1 cellular context compared by ENCODE assay signal in the genomic region with DNA sequence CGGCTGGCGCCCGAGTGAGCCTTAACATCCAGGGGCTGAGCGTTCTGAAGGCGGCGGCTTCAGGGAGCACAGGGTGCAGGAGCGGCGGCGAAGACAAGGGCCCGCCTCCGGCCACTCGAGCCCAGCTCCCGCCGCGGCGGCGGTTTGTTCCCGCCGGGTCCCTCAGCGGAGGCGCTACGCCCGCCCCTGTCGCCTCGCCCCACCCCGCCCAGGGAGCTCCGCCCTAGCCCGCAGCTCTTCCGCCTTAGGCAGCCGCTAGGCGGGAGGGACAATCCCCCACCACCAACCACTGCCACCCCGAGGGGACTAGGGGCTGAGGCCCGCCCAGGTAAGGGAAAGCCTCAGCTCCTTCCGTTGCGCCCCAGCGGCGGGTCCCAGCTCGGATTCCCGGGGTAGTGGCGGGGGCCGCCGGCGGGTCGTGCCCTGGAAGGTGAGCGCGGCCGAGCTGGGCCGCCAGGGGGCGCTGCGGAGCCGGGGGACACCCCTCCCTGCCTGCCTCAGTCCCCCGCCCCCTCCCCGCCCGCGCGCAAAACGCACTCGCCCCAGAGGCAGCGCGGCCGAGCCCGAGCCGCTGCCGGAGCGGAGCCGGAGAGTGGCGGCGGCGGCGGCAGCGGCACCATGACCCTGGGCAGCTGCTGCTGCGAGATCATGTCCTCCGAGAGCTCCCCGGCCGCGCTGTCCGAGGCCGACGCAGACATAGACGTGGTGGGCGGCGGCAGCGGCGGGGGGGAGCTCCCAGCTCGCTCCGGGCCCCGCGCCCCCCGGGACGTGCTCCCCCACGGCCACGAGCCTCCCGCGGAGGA.
TF ChIP-seq lines count a peak whose summit lies in the region.

A gene (plus strand): TSS at position 527 of the 803 bp plus-strand sequence. CDS start 92 bp downstream, at position 619.

TF ChIP-seq in HEK293, 187 proteins besides CTCF, POLR2A, EP300 and RAD21 (continued from another document and continues in another):
- TF ChIP-seq REPIN1 (tag by site-specific recombination; IDR thresholded peaks at IDR 0.05; ENCODE audit: low read depth) (no peak), KLF16 (tag by site-specific recombination; IDR thresholded peaks at IDR 0.05) (peak; percentile 49; the same call in 1 of the 2 replicates), OSR2 (tag by site-specific recombination; IDR thresholded peaks at IDR 0.05) (peak; percentile 22; the same call in 1 of the 2 replicates), ZNF133 (tag by site-specific recombination; IDR thresholded peaks at IDR 0.05) (no peak), ZNF266 (tag by site-specific recombination; IDR thresholded peaks at IDR 0.05; ENCODE audit: low read depth) (no peak), ZNF658 (tag by site-specific recombination; IDR thresholded peaks at IDR 0.05) (no peak), ZNF76 (tag by site-specific recombination; IDR thresholded peaks at IDR 0.05; ENCODE audit: borderline replicate concordance, low read depth) (peak; percentile 64), ZNF654 (tag by site-specific recombination; IDR thresholded peaks at IDR 0.05; ENCODE audit: low read depth) (no peak), TRIM28 (IDR thresholded peaks at IDR 0.05; ENCODE audit: borderline replicate concordance, low read length) (no peak), ZNF560 (tag by site-specific recombination; IDR thresholded peaks at IDR 0.05; ENCODE audit: borderline replicate concordance) (no peak), ZNF223 (tag by site-specific recombination; IDR thresholded peaks at IDR 0.05) (no peak), ZNF670 (tag by site-specific recombination; IDR thresholded peaks at IDR 0.05; ENCODE audit: low read depth) (no peak), HOXD13 (CRISPR knock-in tag; IDR thresholded peaks at IDR 0.05; ENCODE audit: borderline replicate concordance) (no peak), ZNF530 (tag by site-specific recombination; IDR thresholded peaks at IDR 0.05; ENCODE audit: low read depth) (no peak), ZNF341 (tag by site-specific recombination; IDR thresholded peaks at IDR 0.05; ENCODE audit: low read depth) (peak; percentile 88), ZNF701 (tag by site-specific recombination; IDR thresholded peaks at IDR 0.05) (no peak), ZNF302 (tag by site-specific recombination; IDR thresholded peaks at IDR 0.05; ENCODE audit: low read depth) (no peak), ZBTB8A (tag by site-specific recombination; IDR thresholded peaks at IDR 0.05) (peak; percentile 98), ZNF596 (tag by site-specific recombination; IDR thresholded peaks at IDR 0.05) (peak; percentile 27; the same call in 1 of the 2 replicates), ZNF391 (tag by site-specific recombination; IDR thresholded peaks at IDR 0.05; ENCODE audit: borderline replicate concordance, low read depth) (peak; percentile 64; the same call in 1 of the 2 replicates), ZNF23 (tag by site-specific recombination; IDR thresholded peaks at IDR 0.05; ENCODE audit: borderline replicate concordance) (no peak), KLF10 (tag by site-specific recombination; IDR thresholded peaks at IDR 0.05) (no peak; the same call in 1 of the 2 replicates), ZNF211 (tag by site-specific recombination; IDR thresholded peaks at IDR 0.05; ENCODE audit: low read depth) (no peak), ZNF585B (tag by site-specific recombination; IDR thresholded peaks at IDR 0.05) (no peak), YY2 (tag by site-specific recombination; IDR thresholded peaks at IDR 0.05) (no peak), ZNF175 (tag by site-specific recombination; IDR thresholded peaks at IDR 0.05) (no peak), PRDM1 (tag by site-specific recombination; IDR thresholded peaks at IDR 0.05) (no peak)
- TF ChIP-seq, protein P1, sequence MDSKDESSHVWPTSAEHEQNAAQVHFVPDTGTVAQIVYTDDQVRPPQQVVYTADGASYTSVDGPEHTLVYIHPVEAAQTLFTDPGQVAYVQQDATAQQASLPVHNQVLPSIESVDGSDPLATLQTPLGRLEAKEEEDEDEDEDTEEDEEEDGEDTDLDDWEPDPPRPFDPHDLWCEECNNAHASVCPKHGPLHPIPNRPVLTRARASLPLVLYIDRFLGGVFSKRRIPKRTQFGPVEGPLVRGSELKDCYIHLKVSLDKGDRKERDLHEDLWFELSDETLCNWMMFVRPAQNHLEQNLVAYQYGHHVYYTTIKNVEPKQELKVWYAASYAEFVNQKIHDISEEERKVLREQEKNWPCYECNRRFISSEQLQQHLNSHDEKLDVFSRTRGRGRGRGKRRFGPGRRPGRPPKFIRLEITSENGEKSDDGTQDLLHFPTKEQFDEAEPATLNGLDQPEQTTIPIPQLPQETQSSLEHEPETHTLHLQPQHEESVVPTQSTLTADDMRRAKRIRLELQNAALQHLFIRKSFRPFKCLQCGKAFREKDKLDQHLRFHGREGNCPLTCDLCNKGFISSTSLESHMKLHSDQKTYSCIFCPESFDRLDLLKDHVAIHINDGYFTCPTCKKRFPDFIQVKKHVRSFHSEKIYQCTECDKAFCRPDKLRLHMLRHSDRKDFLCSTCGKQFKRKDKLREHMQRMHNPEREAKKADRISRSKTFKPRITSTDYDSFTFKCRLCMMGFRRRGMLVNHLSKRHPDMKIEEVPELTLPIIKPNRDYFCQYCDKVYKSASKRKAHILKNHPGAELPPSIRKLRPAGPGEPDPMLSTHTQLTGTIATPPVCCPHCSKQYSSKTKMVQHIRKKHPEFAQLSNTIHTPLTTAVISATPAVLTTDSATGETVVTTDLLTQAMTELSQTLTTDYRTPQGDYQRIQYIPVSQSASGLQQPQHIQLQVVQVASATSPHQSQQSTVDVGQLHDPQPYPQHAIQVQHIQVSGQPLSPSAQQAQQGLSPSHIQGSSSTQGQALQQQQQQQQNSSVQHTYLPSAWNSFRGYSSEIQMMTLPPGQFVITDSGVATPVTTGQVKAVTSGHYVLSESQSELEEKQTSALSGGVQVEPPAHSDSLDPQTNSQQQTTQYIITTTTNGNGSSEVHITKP (tag by site-specific recombination; IDR thresholded peaks at IDR 0.05): peak; percentile 62
- TF ChIP-seq, protein P2, sequence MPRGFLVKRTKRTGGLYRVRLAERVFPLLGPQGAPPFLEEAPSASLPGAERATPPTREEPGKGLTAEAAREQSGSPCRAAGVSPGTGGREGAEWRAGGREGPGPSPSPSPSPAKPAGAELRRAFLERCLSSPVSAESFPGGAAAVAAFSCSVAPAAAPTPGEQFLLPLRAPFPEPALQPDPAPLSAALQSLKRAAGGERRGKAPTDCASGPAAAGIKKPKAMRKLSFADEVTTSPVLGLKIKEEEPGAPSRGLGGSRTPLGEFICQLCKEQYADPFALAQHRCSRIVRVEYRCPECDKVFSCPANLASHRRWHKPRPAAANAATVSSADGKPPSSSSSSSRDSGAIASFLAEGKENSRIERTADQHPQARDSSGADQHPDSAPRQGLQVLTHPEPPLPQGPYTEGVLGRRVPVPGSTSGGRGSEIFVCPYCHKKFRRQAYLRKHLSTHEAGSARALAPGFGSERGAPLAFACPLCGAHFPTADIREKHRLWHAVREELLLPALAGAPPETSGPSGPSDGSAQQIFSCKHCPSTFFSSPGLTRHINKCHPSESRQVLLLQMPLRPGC (tag by site-specific recombination; IDR thresholded peaks at IDR 0.05): no peak
- TF ChIP-seq, protein P3, sequence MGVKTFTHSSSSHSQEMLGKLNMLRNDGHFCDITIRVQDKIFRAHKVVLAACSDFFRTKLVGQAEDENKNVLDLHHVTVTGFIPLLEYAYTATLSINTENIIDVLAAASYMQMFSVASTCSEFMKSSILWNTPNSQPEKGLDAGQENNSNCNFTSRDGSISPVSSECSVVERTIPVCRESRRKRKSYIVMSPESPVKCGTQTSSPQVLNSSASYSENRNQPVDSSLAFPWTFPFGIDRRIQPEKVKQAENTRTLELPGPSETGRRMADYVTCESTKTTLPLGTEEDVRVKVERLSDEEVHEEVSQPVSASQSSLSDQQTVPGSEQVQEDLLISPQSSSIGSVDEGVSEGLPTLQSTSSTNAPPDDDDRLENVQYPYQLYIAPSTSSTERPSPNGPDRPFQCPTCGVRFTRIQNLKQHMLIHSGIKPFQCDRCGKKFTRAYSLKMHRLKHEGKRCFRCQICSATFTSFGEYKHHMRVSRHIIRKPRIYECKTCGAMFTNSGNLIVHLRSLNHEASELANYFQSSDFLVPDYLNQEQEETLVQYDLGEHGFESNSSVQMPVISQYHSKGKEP (tag by site-specific recombination; IDR thresholded peaks at IDR 0.05): no peak
- TF ChIP-seq, protein P4, sequence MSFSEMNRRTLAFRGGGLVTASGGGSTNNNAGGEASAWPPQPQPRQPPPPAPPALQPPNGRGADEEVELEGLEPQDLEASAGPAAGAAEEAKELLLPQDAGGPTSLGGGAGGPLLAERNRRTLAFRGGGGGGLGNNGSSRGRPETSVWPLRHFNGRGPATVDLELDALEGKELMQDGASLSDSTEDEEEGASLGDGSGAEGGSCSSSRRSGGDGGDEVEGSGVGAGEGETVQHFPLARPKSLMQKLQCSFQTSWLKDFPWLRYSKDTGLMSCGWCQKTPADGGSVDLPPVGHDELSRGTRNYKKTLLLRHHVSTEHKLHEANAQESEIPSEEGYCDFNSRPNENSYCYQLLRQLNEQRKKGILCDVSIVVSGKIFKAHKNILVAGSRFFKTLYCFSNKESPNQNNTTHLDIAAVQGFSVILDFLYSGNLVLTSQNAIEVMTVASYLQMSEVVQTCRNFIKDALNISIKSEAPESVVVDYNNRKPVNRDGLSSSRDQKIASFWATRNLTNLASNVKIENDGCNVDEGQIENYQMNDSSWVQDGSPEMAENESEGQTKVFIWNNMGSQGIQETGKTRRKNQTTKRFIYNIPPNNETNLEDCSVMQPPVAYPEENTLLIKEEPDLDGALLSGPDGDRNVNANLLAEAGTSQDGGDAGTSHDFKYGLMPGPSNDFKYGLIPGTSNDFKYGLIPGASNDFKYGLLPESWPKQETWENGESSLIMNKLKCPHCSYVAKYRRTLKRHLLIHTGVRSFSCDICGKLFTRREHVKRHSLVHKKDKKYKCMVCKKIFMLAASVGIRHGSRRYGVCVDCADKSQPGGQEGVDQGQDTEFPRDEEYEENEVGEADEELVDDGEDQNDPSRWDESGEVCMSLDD (tag by site-specific recombination; IDR thresholded peaks at IDR 0.05): peak; percentile 94
- TF ChIP-seq, protein P5, sequence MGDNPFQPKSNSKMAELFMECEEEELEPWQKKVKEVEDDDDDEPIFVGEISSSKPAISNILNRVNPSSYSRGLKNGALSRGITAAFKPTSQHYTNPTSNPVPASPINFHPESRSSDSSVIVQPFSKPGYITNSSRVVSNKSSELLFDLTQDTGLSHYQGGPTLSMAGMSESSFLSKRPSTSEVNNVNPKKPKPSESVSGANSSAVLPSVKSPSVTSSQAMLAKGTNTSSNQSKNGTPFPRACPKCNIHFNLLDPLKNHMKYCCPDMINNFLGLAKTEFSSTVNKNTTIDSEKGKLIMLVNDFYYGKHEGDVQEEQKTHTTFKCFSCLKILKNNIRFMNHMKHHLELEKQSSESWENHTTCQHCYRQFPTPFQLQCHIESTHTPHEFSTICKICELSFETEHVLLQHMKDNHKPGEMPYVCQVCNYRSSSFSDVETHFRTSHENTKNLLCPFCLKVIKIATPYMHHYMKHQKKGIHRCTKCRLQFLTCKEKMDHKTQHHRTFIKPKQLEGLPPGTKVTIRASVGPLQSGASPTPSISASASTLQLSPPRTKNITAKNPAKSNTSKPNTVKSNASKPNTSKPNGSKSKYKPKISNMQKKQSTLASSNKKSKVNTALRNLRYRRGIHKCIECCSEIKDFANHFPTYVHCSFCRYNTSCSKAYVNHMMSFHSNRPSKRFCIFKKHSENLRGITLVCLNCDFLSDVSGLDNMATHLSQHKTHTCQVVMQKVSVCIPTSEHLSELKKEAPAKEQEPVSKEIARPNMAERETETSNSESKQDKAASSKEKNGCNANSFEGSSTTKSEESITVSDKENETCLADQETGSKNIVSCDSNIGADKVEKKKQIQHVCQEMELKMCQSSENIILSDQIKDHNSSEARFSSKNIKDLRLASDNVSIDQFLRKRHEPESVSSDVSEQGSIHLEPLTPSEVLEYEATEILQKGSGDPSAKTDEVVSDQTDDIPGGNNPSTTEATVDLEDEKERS (tag by site-specific recombination; IDR thresholded peaks at IDR 0.05): no peak
- TF ChIP-seq, protein P6, sequence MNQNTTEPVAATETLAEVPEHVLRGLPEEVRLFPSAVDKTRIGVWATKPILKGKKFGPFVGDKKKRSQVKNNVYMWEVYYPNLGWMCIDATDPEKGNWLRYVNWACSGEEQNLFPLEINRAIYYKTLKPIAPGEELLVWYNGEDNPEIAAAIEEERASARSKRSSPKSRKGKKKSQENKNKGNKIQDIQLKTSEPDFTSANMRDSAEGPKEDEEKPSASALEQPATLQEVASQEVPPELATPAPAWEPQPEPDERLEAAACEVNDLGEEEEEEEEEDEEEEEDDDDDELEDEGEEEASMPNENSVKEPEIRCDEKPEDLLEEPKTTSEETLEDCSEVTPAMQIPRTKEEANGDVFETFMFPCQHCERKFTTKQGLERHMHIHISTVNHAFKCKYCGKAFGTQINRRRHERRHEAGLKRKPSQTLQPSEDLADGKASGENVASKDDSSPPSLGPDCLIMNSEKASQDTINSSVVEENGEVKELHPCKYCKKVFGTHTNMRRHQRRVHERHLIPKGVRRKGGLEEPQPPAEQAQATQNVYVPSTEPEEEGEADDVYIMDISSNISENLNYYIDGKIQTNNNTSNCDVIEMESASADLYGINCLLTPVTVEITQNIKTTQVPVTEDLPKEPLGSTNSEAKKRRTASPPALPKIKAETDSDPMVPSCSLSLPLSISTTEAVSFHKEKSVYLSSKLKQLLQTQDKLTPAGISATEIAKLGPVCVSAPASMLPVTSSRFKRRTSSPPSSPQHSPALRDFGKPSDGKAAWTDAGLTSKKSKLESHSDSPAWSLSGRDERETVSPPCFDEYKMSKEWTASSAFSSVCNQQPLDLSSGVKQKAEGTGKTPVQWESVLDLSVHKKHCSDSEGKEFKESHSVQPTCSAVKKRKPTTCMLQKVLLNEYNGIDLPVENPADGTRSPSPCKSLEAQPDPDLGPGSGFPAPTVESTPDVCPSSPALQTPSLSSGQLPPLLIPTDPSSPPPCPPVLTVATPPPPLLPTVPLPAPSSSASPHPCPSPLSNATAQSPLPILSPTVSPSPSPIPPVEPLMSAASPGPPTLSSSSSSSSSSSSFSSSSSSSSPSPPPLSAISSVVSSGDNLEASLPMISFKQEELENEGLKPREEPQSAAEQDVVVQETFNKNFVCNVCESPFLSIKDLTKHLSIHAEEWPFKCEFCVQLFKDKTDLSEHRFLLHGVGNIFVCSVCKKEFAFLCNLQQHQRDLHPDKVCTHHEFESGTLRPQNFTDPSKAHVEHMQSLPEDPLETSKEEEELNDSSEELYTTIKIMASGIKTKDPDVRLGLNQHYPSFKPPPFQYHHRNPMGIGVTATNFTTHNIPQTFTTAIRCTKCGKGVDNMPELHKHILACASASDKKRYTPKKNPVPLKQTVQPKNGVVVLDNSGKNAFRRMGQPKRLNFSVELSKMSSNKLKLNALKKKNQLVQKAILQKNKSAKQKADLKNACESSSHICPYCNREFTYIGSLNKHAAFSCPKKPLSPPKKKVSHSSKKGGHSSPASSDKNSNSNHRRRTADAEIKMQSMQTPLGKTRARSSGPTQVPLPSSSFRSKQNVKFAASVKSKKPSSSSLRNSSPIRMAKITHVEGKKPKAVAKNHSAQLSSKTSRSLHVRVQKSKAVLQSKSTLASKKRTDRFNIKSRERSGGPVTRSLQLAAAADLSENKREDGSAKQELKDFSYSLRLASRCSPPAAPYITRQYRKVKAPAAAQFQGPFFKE (tag by site-specific recombination; IDR thresholded peaks at IDR 0.05; ENCODE audit: borderline replicate concordance): no peak
